Comparison of ENCODE assay signal across 8 cellular contexts in the genomic region with DNA sequence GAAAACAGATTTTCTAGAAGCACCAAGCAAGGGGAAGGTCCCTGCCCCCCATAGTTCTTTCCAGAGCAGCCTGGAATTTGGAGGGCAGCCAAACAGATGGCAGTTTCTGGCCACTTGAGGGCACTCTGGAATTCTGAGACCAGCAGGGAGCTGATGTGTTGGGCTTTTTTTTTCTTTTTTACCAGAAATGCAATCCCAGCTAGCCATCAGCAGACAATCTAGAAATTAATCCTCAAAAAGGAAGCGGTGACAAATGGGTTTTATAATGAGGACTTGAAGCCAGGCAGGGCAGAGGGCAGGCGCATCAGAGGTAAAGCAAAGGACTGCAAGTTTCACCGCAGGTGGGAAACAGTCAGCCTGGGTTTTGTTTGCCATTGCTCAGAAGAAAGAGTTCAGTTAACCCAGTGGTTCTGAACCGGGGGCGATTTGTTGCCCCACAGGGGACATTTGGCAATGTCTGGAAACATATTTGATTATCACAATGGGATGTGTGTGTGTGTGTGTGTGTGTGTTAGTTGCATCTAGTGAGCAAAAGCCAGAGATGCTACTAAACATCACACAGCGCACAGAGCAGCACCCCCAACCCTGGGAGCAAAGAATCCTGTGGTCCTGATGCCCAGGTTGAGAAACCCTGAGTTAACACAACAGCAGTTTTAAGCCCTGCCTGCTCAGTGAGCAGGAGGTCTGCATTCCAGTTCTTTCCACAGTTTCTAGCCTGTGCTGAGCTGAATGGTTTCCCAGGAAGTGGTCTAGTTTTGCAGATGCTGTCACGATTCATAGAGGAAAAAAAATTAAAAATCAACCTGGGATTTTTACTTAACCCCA.
A peak's percentile ranks its signal among the peaks of the same experiment; 100 is the strongest.
DNase-seq lines count a peak whose midpoint lies in the region; ATAC-seq and TF ChIP-seq lines count a peak whose summit lies in the region.

No MANE protein-coding gene starts in this region.

- CTCF ChIA-PET in PC-9 (lab: Charles Lee), result no interaction called here

- no peaks in the 10 kb centered on the region for H4K20me1 ChIP-seq in PC-9 (ENCODE audit: insufficient read depth)

- no peak overlapping the region for H3K4me3 ChIP-seq in PC-9

- no peaks in the 10 kb centered on the region for H3K36me3 ChIP-seq in PC-9 (ENCODE audit: low read depth)

- no TSS peak for BruUV-seq in PC-9 (replicated peaks; lab: Mats Ljungman, UMichigan)

- H3K9me2 ChIP-seq in PC-9 (ENCODE audit: insufficient read depth), result no peaks in the 10 kb centered on the region

- POLR2A ChIA-PET in PC-9 (lab: Charles Lee; ENCODE audit: unreplicated experiment), result no interaction called here

- peak; percentile 12 to 21 for DNase-seq in NCI-H187 (lab: John Stamatoyannopoulos, UW)
- no peak for DNase-seq in NCI-H187 treated with DMSO at 0.1 percent for 48 hours (lab: John Stamatoyannopoulos, UW)
- DNase-seq in HuH-7 (ENCODE audit: low spot score), result peak; percentile 10
- peak; percentile 36 to 48 for DNase-seq in PC-9
- DNase-seq in brain pericyte (ENCODE audit: low read depth, low spot score), result peak; percentile 49
- peak; percentile 94 for DNase-seq in inferior parietal cortex (ENCODE audit: extremely low spot score)
- peak; percentile 20 to 35 (median 28) for DNase-seq in stimulated activated CD4-positive, alpha-beta T cell treated with anti-CD3 and anti-CD28 coated beads, Interleukin-12 subunit alpha, Interleukin-12 subunit beta, amount 100 ng/mL, for 48 hours (ENCODE audit: low read depth in 2 of 3, low spot score in 1 of 3)

- no peak overlapping the region for H2AFZ ChIP-seq in PC-9

- no peak overlapping the region for H3K4me2 ChIP-seq in PC-9

- no peak overlapping the region for H3K27ac ChIP-seq in PC-9

- H3F3A ChIP-seq in PC-9 (ENCODE audit: insufficient read depth, low read depth), result no peaks in the 10 kb centered on the region

- ATAC-seq in HG03097 (IDR thresholded peaks at IDR 0.05; ENCODE audit: low FRiP score, unreplicated experiment), result no peak

- no peaks in the 10 kb centered on the region for H3K4me1 ChIP-seq in PC-9 (replicated peaks; ENCODE audit: insufficient read depth)

- no peaks in the 10 kb centered on the region for H3K79me2 ChIP-seq in PC-9 (ENCODE audit: low read depth)

- TF ChIP-seq CTCF in PC-9 (conservative IDR thresholded peaks at IDR 0.05), result peak; percentile 58

- intact Hi-C loops in PC-9 (cut with micrococcal nuclease; ENCODE audit: unreplicated experiment), result loop anchor here (1.0 kb wide), 1 partner anchor 867 kb away; no protein-coding TSS in a partner anchor

- no peaks in the 10 kb centered on the region for H3K27me3 ChIP-seq in PC-9 (ENCODE audit: insufficient read depth, low read depth)

- no peaks in the 10 kb centered on the region for H3K9me3 ChIP-seq in PC-9 (ENCODE audit: insufficient read depth, low read depth)
